20 cellular contexts compared by ENCODE assay signal in the genomic region with DNA sequence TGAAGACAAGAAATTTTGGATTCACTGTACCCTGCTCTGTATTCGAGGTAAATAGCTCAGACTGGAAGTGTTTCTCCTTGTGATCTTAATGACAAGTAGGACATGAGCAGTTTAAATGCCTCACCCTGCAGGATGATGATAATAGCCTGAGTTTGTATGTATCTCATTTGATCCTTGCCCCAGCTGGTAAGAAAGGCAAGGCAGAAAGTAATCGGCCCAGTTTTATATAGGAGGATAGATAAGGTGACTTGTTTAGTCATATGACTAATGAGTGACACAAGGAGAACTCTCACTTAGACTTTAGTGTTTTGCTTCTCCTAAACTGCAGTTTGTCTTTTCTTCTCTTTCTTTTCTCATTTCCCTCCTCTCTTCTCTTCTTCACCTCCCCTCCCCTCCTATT.
"Had no signal": no experiment of that assay in that cellular context is flagged by ENCODE, and none has a peak within 500 bp of the region (broad histone marks: within the 10 kb centered on the region; RNA-seq: fewer than 3 reads in every experiment).

No MANE protein-coding gene starts in this region.

- ATAC-seq: gastroesophageal sphincter; left cardiac atrium; left ventricle myocardium superior; naive thymus-derived CD8-positive, alpha-beta T cell; stimulated activated effector memory CD8-positive, alpha-beta T cell treated with anti-CD3 and anti-CD28 coated beads, Interleukin-12 subunit alpha, Interleukin-12 subunit beta, amount 100 ng/mL, for 72 hours; stimulated activated naive CD8-positive, alpha-beta T cell treated with anti-CD3 and anti-CD28 coated beads, Interleukin-15, Interleukin-2, amounts not matched to agents 100 U/mL and 50 U/mL, for 24 hours had no signal

- H3K27ac ChIP-seq: esophagus muscularis mucosa, gastroesophageal sphincter, ovary, right atrium auricular region, sigmoid colon, suprapubic skin, thyroid gland had no signal

- H3K4me3 ChIP-seq: esophagus muscularis mucosa, gastroesophageal sphincter, lung, ovary, right atrium auricular region, sigmoid colon, suprapubic skin, thyroid gland had no signal

- H3K27me3 ChIP-seq: esophagus muscularis mucosa, gastroesophageal sphincter, ovary, right atrium auricular region, sigmoid colon, suprapubic skin, thyroid gland had no signal

- H3K27ac Mint-ChIP-seq: immature natural killer cell; stimulated activated effector memory CD8-positive, alpha-beta T cell treated with anti-CD3 and anti-CD28 coated beads, Interleukin-12 subunit alpha, Interleukin-12 subunit beta, amount 100 ng/mL, for 72 hours had no signal

- H3K9me3 Mint-ChIP-seq: stimulated activated effector memory CD8-positive, alpha-beta T cell treated with anti-CD3 and anti-CD28 coated beads, Interleukin-12 subunit alpha, Interleukin-12 subunit beta, amount 100 ng/mL, for 72 hours had no signal

- H3K36me3 Mint-ChIP-seq: immature natural killer cell; naive thymus-derived CD8-positive, alpha-beta T cell; stimulated activated effector memory CD8-positive, alpha-beta T cell treated with anti-CD3 and anti-CD28 coated beads, Interleukin-12 subunit alpha, Interleukin-12 subunit beta, amount 100 ng/mL, for 72 hours had no signal

- H3K4me3 Mint-ChIP-seq: immature natural killer cell; naive thymus-derived CD8-positive, alpha-beta T cell; neural crest cell; stimulated activated effector memory CD8-positive, alpha-beta T cell treated with anti-CD3 and anti-CD28 coated beads, Interleukin-12 subunit alpha, Interleukin-12 subunit beta, amount 100 ng/mL, for 72 hours; type B pancreatic cell had no signal

- H3K4me1 ChIP-seq: thyroid gland had no signal

- DNase-seq: effector memory CD4-positive, alpha-beta T cell; glutamatergic neuron; immature natural killer cell; left cardiac atrium; left ventricle myocardium superior; naive thymus-derived CD8-positive, alpha-beta T cell; ovary; sigmoid colon; stimulated activated CD4-positive, alpha-beta T cell treated with anti-CD3 and anti-CD28 coated beads, Interleukin-4, amount 100 ng/mL, for 1 hour; stimulated activated CD8-positive, alpha-beta memory T cell treated with anti-CD3 and anti-CD28 coated beads, Interleukin-4, amount 100 ng/mL, for 48 hours; stimulated activated naive CD8-positive, alpha-beta T cell treated with anti-CD3 and anti-CD28 coated beads, Interleukin-15, Interleukin-2, amounts not matched to agents 100 U/mL and 50 U/mL, for 24 hours; thyroid gland had no signal

- H3K36me3 ChIP-seq: esophagus muscularis mucosa, gastroesophageal sphincter, ovary, right atrium auricular region, sigmoid colon, suprapubic skin, thyroid gland had no signal

- H3K4me1 Mint-ChIP-seq: immature natural killer cell; stimulated activated effector memory CD8-positive, alpha-beta T cell treated with anti-CD3 and anti-CD28 coated beads, Interleukin-12 subunit alpha, Interleukin-12 subunit beta, amount 100 ng/mL, for 72 hours had no signal
